In genomic region chr6:148535976-148536375, GRCh38 we compare ENCODE assay signal across 21 cellular contexts.
DNase-seq lines count a peak whose midpoint lies in the region; ATAC-seq, FAIRE-seq and TF ChIP-seq lines count a peak whose summit lies in the region.
"Had no signal": no experiment of that assay in that cellular context is flagged by ENCODE, and none has a peak within 500 bp of the region (broad histone marks: within the 10 kb centered on the region; RNA-seq: fewer than 3 reads in every experiment).

No MANE protein-coding gene starts in this region.

- WGBS in lower leg skin, 2 donors, result 79 to 84% methylated on average over 3 of the region's 3 CpGs

- H3K79me2 ChIP-seq in astrocyte (ENCODE audit: insufficient read depth, low read length), result no peaks in the 10 kb centered on the region

- no peak for FAIRE-seq in astrocyte (lab: Jason Lieb, UNC)
- FAIRE-seq: bronchial epithelial cell, GM18507 had no signal

- peaks cover 29% of the 10 kb centered on the region for H3K4me1 ChIP-seq in astrocyte (ENCODE audit: insufficient read depth, low read length)
- H3K4me1 ChIP-seq: foreskin keratinocyte had no signal

- H3K4me3 ChIP-seq in astrocyte (ENCODE audit: insufficient read depth, low read depth, low read length), result no peak overlapping the region
- no peak overlapping the region for H3K4me3 ChIP-seq in lower leg skin (ENCODE audit: low read depth, poor library complexity, severe bottlenecking)
- H3K4me3 ChIP-seq: right lobe of liver had no signal

- peaks cover 39% of the 10 kb centered on the region for H3K36me3 ChIP-seq in astrocyte (ENCODE audit: insufficient read depth, low read length)

- TF ChIP-seq CTCF in astrocyte (IDR thresholded peaks at IDR 0.05; ENCODE audit: insufficient read depth, low read depth, low read length) (no peak), lower leg skin (IDR thresholded peaks at IDR 0.05) (no peak)

- no peaks in the 10 kb centered on the region for H3K9me3 ChIP-seq in astrocyte (ENCODE audit: insufficient read depth, low read depth, low read length)
- H3K9me3 ChIP-seq: right lobe of liver had no signal

- DNase-seq in ELR (ENCODE audit: low read depth), result peak; percentile 86
- peak; percentile 81 for DNase-seq in astrocyte (ENCODE audit: low read depth)
- peak; percentile 85 for DNase-seq in globus pallidus (ENCODE audit: low spot score)
- DNase-seq in lower leg skin (ENCODE audit: low spot score in 2 of 2), result no peak
- no peak for DNase-seq in Right ventricle myocardium superior
- DNase-seq: activated CD4-positive, alpha-beta memory T cell treated with anti-CD3 and anti-CD28 coated beads, Interleukin-2, amount 10 ng/mL, durations not matched to agents 7 days and 5 days; activated naive CD4-positive, alpha-beta T cell treated with anti-CD3 and anti-CD28 coated beads, Interleukin-2, amount 50 U/mL, for 16 hours; activated T-cell treated with anti-CD3 and anti-CD28 coated beads, Interleukin-2, amount 50 U/mL, for 4 hours; C1 segment of cervical spinal cord; foreskin keratinocyte; H9; kidney glomerular epithelial cell; NCI-H146; NCI-H226; right lobe of liver; WERI-Rb-1 had no signal

- H3K4me1 Mint-ChIP-seq in astrocyte (ENCODE audit: low read depth, unreplicated experiment), result peaks cover 23% of the 10 kb centered on the region
- H3K4me1 Mint-ChIP-seq: activated CD4-positive, alpha-beta memory T cell treated with anti-CD3 and anti-CD28 coated beads, Interleukin-2, amount 10 ng/mL, durations not matched to agents 7 days and 5 days had no signal

- H3K4me2 ChIP-seq in astrocyte (ENCODE audit: low read length), result peak overlapping the region; percentile 11

- intact Hi-C loops in lower leg skin (cut with DNase I; ENCODE audit: low total_unique reads) (no loop called here), Right ventricle myocardium superior (cut with DNase I) (no loop called here)

- no peak overlapping the region for H3K27ac Mint-ChIP-seq in astrocyte (ENCODE audit: unreplicated experiment)
- H3K27ac Mint-ChIP-seq: activated CD4-positive, alpha-beta memory T cell treated with anti-CD3 and anti-CD28 coated beads, Interleukin-2, amount 10 ng/mL, durations not matched to agents 7 days and 5 days; H9 had no signal

- H4K20me1 ChIP-seq in astrocyte (ENCODE audit: insufficient read depth, low read length), result no peaks in the 10 kb centered on the region

- no peaks in the 10 kb centered on the region for H3K9me3 Mint-ChIP-seq in astrocyte (ENCODE audit: unreplicated experiment)
- H3K9me3 Mint-ChIP-seq: activated CD4-positive, alpha-beta memory T cell treated with anti-CD3 and anti-CD28 coated beads, Interleukin-2, amount 10 ng/mL, durations not matched to agents 7 days and 5 days; activated T-cell treated with anti-CD3 and anti-CD28 coated beads, Interleukin-2, amount 50 U/mL, for 4 hours; H9 had no signal

- H3K36me3 Mint-ChIP-seq in astrocyte (ENCODE audit: low read depth, unreplicated experiment), result peaks cover 23% of the 10 kb centered on the region

- no peaks in the 10 kb centered on the region for H3K27me3 Mint-ChIP-seq in astrocyte (ENCODE audit: low read depth, unreplicated experiment)
- H3K27me3 Mint-ChIP-seq: activated CD4-positive, alpha-beta memory T cell treated with anti-CD3 and anti-CD28 coated beads, Interleukin-2, amount 10 ng/mL, durations not matched to agents 7 days and 5 days had no signal

- ATAC-seq in GM18498 (IDR thresholded peaks at IDR 0.05; ENCODE audit: unreplicated experiment) (no peak), Right ventricle myocardium superior (ENCODE audit: poor library complexity) (no peak)
- ATAC-seq: activated T-cell treated with anti-CD3 and anti-CD28 coated beads, Interleukin-2, amount 50 U/mL, for 4 hours; foreskin keratinocyte; right lobe of liver had no signal

- no peak for TF ChIP-seq POLR2A in lower leg skin (IDR thresholded peaks at IDR 0.05)

- no peak overlapping the region for H2AFZ ChIP-seq in astrocyte (ENCODE audit: low read depth, low read length)

- H3K27me3 ChIP-seq in astrocyte (ENCODE audit: insufficient read depth, low read length), result no peaks in the 10 kb centered on the region
- H3K27me3 ChIP-seq: foreskin keratinocyte, right lobe of liver had no signal

- H3K4me3 Mint-ChIP-seq in astrocyte (ENCODE audit: unreplicated experiment), result no peak overlapping the region
- H3K4me3 Mint-ChIP-seq: activated CD4-positive, alpha-beta memory T cell treated with anti-CD3 and anti-CD28 coated beads, Interleukin-2, amount 10 ng/mL, durations not matched to agents 7 days and 5 days; activated T-cell treated with anti-CD3 and anti-CD28 coated beads, Interleukin-2, amount 50 U/mL, for 4 hours; H9 had no signal

- peak overlapping the region; percentile 24 for H3K9ac ChIP-seq in astrocyte (ENCODE audit: low read length)

- H3K27ac ChIP-seq in astrocyte (ENCODE audit: low read depth, low read length) (peak overlapping the region; percentile 59), temporal lobe (ENCODE audit: low read depth, low read length) (peak overlapping the region; percentile 98)
- H3K27ac ChIP-seq: foreskin keratinocyte, right lobe of liver, RWPE1, WERI-Rb-1 had no signal

Comparison
In these comparisons a context has a peak if more than half of its experiments do, and no peak if none do; other contexts are left out.
1. DNase-seq: peak in ELR (single experiment), astrocyte (single experiment) and globus pallidus (single experiment); none in lower leg skin (0 of 2) and Right ventricle myocardium superior (single experiment).